Comparison of ENCODE assay signal across 1 cellular context in the genomic region with DNA sequence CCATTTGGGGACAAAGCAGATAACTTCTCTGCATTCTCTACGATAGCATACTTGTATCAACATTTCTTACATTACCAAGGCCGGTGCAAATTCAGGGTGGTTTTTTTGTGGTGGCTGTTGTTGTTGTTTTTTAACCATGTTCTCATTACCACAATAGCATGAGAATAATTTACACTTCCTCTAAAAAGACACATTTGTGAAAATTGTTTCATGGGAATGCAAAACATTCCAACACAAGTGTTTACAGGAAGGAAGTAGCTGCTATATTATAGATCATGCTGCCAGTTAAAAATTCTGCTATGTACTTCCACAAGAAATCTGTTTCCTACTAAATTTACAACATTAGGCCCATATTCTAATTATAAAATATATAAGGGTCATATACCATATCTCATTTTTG.
TF ChIP-seq lines count a peak whose summit lies in the region.

No MANE protein-coding gene starts in this region.

TF ChIP-seq in GM23338, 12 proteins besides CTCF, POLR2A, EP300 and RAD21 (continued from another document):
- TF ChIP-seq ZNF462 (CRISPR knock-in tag; IDR thresholded peaks at IDR 0.05) (no peak), STAT1 (IDR thresholded peaks at IDR 0.05; ENCODE audit: unreplicated experiment) (no peak), JUNB (IDR thresholded peaks at IDR 0.05; ENCODE audit: unreplicated experiment) (no peak), EZH2phosphoT487 (IDR thresholded peaks at IDR 0.05; ENCODE audit: unreplicated experiment) (no peak), ETS1 (IDR thresholded peaks at IDR 0.05) (no peak), EZH2 (IDR thresholded peaks at IDR 0.05; ENCODE audit: low read depth, unreplicated experiment) (no peak)
- TF ChIP-seq, protein P1, sequence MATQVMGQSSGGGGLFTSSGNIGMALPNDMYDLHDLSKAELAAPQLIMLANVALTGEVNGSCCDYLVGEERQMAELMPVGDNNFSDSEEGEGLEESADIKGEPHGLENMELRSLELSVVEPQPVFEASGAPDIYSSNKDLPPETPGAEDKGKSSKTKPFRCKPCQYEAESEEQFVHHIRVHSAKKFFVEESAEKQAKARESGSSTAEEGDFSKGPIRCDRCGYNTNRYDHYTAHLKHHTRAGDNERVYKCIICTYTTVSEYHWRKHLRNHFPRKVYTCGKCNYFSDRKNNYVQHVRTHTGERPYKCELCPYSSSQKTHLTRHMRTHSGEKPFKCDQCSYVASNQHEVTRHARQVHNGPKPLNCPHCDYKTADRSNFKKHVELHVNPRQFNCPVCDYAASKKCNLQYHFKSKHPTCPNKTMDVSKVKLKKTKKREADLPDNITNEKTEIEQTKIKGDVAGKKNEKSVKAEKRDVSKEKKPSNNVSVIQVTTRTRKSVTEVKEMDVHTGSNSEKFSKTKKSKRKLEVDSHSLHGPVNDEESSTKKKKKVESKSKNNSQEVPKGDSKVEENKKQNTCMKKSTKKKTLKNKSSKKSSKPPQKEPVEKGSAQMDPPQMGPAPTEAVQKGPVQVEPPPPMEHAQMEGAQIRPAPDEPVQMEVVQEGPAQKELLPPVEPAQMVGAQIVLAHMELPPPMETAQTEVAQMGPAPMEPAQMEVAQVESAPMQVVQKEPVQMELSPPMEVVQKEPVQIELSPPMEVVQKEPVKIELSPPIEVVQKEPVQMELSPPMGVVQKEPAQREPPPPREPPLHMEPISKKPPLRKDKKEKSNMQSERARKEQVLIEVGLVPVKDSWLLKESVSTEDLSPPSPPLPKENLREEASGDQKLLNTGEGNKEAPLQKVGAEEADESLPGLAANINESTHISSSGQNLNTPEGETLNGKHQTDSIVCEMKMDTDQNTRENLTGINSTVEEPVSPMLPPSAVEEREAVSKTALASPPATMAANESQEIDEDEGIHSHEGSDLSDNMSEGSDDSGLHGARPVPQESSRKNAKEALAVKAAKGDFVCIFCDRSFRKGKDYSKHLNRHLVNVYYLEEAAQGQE (IDR thresholded peaks at IDR 0.05; ENCODE audit: unreplicated experiment) = no peak
